8 cellular contexts compared by ENCODE assay signal in the genomic region with DNA sequence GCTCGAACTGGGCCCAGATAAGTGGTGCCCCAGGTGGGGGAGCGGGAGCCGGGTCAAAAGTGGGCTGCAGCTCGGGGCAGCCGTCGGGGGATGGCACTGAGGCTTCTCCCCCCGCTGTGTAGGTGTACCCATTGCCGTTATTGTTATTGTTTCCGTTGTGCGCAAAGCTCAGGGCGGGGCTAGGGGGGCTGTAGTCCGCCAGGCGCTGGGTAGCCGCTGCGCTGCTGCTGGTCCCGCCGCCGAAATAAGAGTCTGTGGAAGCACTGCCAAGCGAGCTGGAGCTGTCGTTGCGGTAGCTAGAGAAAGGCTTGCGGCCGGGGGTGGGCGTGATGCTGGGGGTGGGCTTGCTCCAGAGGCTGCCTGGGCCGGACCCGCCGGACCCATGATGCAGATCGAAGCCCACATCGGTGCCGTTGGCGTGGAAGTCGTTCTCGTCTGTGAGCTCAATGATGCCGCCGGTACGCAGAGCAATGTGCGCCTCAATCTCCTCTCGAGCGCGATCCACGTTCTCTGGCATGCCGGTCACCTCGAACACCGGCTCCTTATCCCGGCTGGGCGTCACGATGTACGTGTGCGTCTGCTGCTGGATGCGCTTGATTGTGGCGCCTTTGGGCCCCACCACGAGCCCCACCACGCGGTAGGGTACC. TPM values are rescaled to one million over a fixed set of nuclear protein-coding genes. Genes with fewer than 3 reads are reported as not detected.
DNase-seq lines count a peak whose midpoint lies in the region; ATAC-seq and TF ChIP-seq lines count a peak whose summit lies in the region.

No MANE protein-coding gene starts in this region.

- 16 to 24% methylated on average over 34 to 54 of the region's 54 CpGs for WGBS in GM23248 (ENCODE audit: low coverage in 1 of 2, low lambda C conversion rate in 2 of 2, missing lambda C conversion rate in 2 of 2), 2 experiments

- POLR2A ChIA-PET in activated CD8-positive, alpha-beta T cell treated with anti-CD3 and anti-CD28 coated beads, Interleukin-2, amount 10 ng/mL, durations not matched to agents 7 days and 5 days (lab: Charles Lee) = no interaction called here

- peaks cover 28% of the 10 kb centered on the region for H3K79me2 ChIP-seq in GM23248 (ENCODE audit: insufficient read depth)

- H3K36me3 Mint-ChIP-seq in activated CD8-positive, alpha-beta T cell treated with anti-CD3 and anti-CD28 coated beads, Interleukin-2, amount 10 ng/mL, durations not matched to agents 7 days and 5 days (ENCODE audit: low read depth) = no peaks in the 10 kb centered on the region

- CTCF ChIA-PET in activated CD8-positive, alpha-beta T cell treated with anti-CD3 and anti-CD28 coated beads, Interleukin-2, amount 10 ng/mL, durations not matched to agents 7 days and 5 days (lab: Charles Lee) = no interaction called here

- in situ Hi-C loops in GM23248 (cut with MboI) = no loop called here

- peaks cover 24% of the 10 kb centered on the region for H3K27me3 Mint-ChIP-seq in activated CD8-positive, alpha-beta T cell treated with anti-CD3 and anti-CD28 coated beads, Interleukin-2, amount 10 ng/mL, durations not matched to agents 7 days and 5 days (ENCODE audit: low read depth)

- H3K4me3 Mint-ChIP-seq in activated CD8-positive, alpha-beta T cell treated with anti-CD3 and anti-CD28 coated beads, Interleukin-2, amount 10 ng/mL, durations not matched to agents 7 days and 5 days = peak overlapping the region; percentile 88

- H3K9me3 Mint-ChIP-seq in activated CD8-positive, alpha-beta T cell treated with anti-CD3 and anti-CD28 coated beads, Interleukin-2, amount 10 ng/mL, durations not matched to agents 7 days and 5 days (ENCODE audit: insufficient read depth) = no peaks in the 10 kb centered on the region

- no peak for ATAC-seq in activated CD8-positive, alpha-beta T cell treated with anti-CD3 and anti-CD28 coated beads, Interleukin-2, amount 10 ng/mL, durations not matched to agents 7 days and 5 days

- intact Hi-C loops in left ventricle myocardium inferior (cut with micrococcal nuclease) = no loop called here

- peak overlapping the region; percentile 79 for H3K4me2 ChIP-seq in GM23248 (ENCODE audit: unreplicated experiment)

- H2AFZ ChIP-seq in GM23248 = peak overlapping the region; percentile 87

- DNase-seq in GM23248 (peak; percentile 75), left ventricle myocardium inferior (no peak), skeletal muscle cell (ENCODE audit: low read depth) (no peak), NCI-H2107 treated with DMSO at 0.1 percent for 48 hours (lab: John Stamatoyannopoulos, UW; ENCODE audit: unreplicated experiment) (no peak), cerebellar nuclear complex (lab: John Stamatoyannopoulos, UW) (no peak), midbrain (lab: John Stamatoyannopoulos, UW) (no peak), NOMO-1 (lab: John Stamatoyannopoulos, UW; ENCODE audit: unreplicated experiment in 2 of 2) (no peak)
- DNase-seq in activated CD8-positive, alpha-beta T cell treated with anti-CD3 and anti-CD28 coated beads, Interleukin-2, amount 10 ng/mL, durations not matched to agents 7 days and 5 days = no peak

- no peak for TF ChIP-seq CTCF in left ventricle myocardium inferior (IDR thresholded peaks at IDR 0.05; ENCODE audit: borderline replicate concordance)

- H3K9me2 ChIP-seq in GM23248 (ENCODE audit: insufficient read depth) = no peaks in the 10 kb centered on the region

- H3K4me1 Mint-ChIP-seq in activated CD8-positive, alpha-beta T cell treated with anti-CD3 and anti-CD28 coated beads, Interleukin-2, amount 10 ng/mL, durations not matched to agents 7 days and 5 days (ENCODE audit: low read depth) = peaks cover 25% of the 10 kb centered on the region

- H3K4me3 ChIP-seq in GM23248 = peak overlapping the region; percentile 95
- peak overlapping the region; percentile 96 for H3K4me3 ChIP-seq in left ventricle myocardium inferior
- H3K4me3 ChIP-seq in skeletal muscle cell (ENCODE audit: low read depth, low read length) = peak overlapping the region; percentile 73

- peaks cover 9% of the 10 kb centered on the region for H3F3A ChIP-seq in GM23248 (ENCODE audit: insufficient read depth)

- H3K9ac ChIP-seq in GM23248 = peak overlapping the region; percentile 87

- no peaks in the 10 kb centered on the region for H4K20me1 ChIP-seq in GM23248 (ENCODE audit: insufficient read depth)

- H3K9me3 ChIP-seq in GM23248 (ENCODE audit: low read depth) (no peaks in the 10 kb centered on the region), left ventricle myocardium inferior (replicated peaks) (no peaks in the 10 kb centered on the region)

- peak overlapping the region; percentile 82 for H3K27ac ChIP-seq in GM23248
- peak overlapping the region; percentile 99 for H3K27ac ChIP-seq in left ventricle myocardium inferior (replicated peaks)

- peaks cover 12% of the 10 kb centered on the region for H3K4me1 ChIP-seq in GM23248 (ENCODE audit: insufficient read depth)
- H3K4me1 ChIP-seq in left ventricle myocardium inferior = peaks cover 60% of the 10 kb centered on the region

- H3K27me3 ChIP-seq in GM23248 (replicated peaks; ENCODE audit: insufficient read depth) = 0 out of 2 replicates have a peak, but pooled peaks cover 10% of the 10 kb centered on the region
- no peaks in the 10 kb centered on the region for H3K27me3 ChIP-seq in left ventricle myocardium inferior (ENCODE audit: low read depth)

- no peak overlapping the region for H3K27ac Mint-ChIP-seq in activated CD8-positive, alpha-beta T cell treated with anti-CD3 and anti-CD28 coated beads, Interleukin-2, amount 10 ng/mL, durations not matched to agents 7 days and 5 days

- H3K36me3 ChIP-seq in GM23248 (ENCODE audit: low read depth) = peaks cover 9% of the 10 kb centered on the region; the same call in 1 of the 2 replicates
- peaks cover 11% of the 10 kb centered on the region for H3K36me3 ChIP-seq in left ventricle myocardium inferior

RNA-seq across cellular contexts. Expression of a gene that starts 2.0 kb away (rescaled TPM):
- total RNA-seq in GM23248 (2014; rRNA removed; shearing (Covaris generic)) = 11.4 and 13.3 TPM in 2 replicates
- 5.3 and 5.7 TPM in 2 replicates for polyA plus RNA-seq in GM23248 (2016; fragmentation: Nextera tagmentation; extraction: Ambion mirVana)
- under 1 TPM; 0.63 TPM for total RNA-seq in activated CD8-positive, alpha-beta T cell treated with anti-CD3 and anti-CD28 coated beads, Interleukin-2, amount 10 ng/mL, durations not matched to agents 7 days and 5 days
- total RNA-seq in left ventricle myocardium inferior = 2.5 TPM
